19 cellular contexts compared by ENCODE assay signal in the genomic region with DNA sequence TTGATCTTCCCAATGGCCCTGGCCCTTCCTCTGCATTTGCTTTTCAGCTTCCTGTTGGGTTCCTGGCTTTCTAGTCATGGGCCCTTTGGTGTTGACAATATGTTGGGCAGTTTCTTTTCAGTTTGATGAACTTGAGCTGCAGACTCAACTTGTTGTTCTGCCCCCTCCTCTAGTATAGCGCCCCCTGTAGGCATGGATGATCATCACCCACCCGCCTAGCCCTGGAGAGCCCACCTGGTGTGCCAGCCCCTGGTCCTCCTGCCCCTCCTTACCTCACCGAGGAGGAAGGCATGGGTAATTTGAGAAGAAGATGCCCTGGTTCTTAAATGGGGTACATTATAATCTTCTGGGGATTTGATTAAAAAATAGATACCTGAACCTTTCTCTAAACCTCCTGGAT.
DNase-seq lines count a peak whose midpoint lies in the region; ATAC-seq and TF ChIP-seq lines count a peak whose summit lies in the region.
"Had no signal": no experiment of that assay in that cellular context is flagged by ENCODE, and none has a peak within 500 bp of the region (broad histone marks: within the 10 kb centered on the region; RNA-seq: fewer than 3 reads in every experiment).

No MANE protein-coding gene starts in this region.

- no peaks in the 10 kb centered on the region for H4K20me1 ChIP-seq in OCI-LY1 (ENCODE audit: insufficient read depth, low read length)

- H2AFZ ChIP-seq in OCI-LY1 (ENCODE audit: low read length) = no peak overlapping the region

- H3K27me3 Mint-ChIP-seq in endothelial cell (ENCODE audit: unreplicated experiment) = peaks cover 5% of the 10 kb centered on the region
- H3K27me3 Mint-ChIP-seq in stimulated activated naive B cell treated with anti-CD40 and anti-IgM and Interleukin-4, amounts not matched to agents 10 μg/mL and 1 μg/mL and 100 μg/mL, for 72 hours = peaks cover 29 to 32% of the 10 kb centered on the region in 2 donors
- peaks cover 15% of the 10 kb centered on the region for H3K27me3 Mint-ChIP-seq in stimulated activated naive CD8-positive, alpha-beta T cell treated with anti-CD3 and anti-CD28 coated beads, Interleukin-15, amount 100 ng/mL, for 72 hours

- H3K4me3 Mint-ChIP-seq in endothelial cell (ENCODE audit: unreplicated experiment) = no peak overlapping the region
- no peak overlapping the region for H3K4me3 Mint-ChIP-seq in stimulated activated naive B cell treated with anti-CD40 and anti-IgM and Interleukin-4, amounts not matched to agents 10 μg/mL and 1 μg/mL and 100 μg/mL, for 72 hours
- H3K4me3 Mint-ChIP-seq in stimulated activated naive CD8-positive, alpha-beta T cell treated with anti-CD3 and anti-CD28 coated beads, Interleukin-15, amount 100 ng/mL, for 72 hours = no peak overlapping the region
- H3K4me3 Mint-ChIP-seq: CD4-positive, CD25-positive, alpha-beta regulatory T cell had no signal

- H3K9me3 ChIP-seq in A673 (ENCODE audit: low read depth, low read length, poor library complexity, severe bottlenecking) (no peaks in the 10 kb centered on the region), OCI-LY1 (ENCODE audit: low read length) (no peaks in the 10 kb centered on the region)

- H3K9me3 Mint-ChIP-seq in endothelial cell (ENCODE audit: unreplicated experiment) = no peaks in the 10 kb centered on the region
- peaks cover 0 to 9% of the 10 kb centered on the region in 2 donors for H3K9me3 Mint-ChIP-seq in stimulated activated naive B cell treated with anti-CD40 and anti-IgM and Interleukin-4, amounts not matched to agents 10 μg/mL and 1 μg/mL and 100 μg/mL, for 72 hours
- no peaks in the 10 kb centered on the region for H3K9me3 Mint-ChIP-seq in stimulated activated naive CD8-positive, alpha-beta T cell treated with anti-CD3 and anti-CD28 coated beads, Interleukin-15, amount 100 ng/mL, for 72 hours

- H3K9me2 ChIP-seq in OCI-LY1 (ENCODE audit: low read depth, low read length) = no peaks in the 10 kb centered on the region

- no peak for ATAC-seq in stimulated activated naive B cell treated with anti-CD40 and anti-IgM and Interleukin-4, amounts not matched to agents 10 μg/mL and 1 μg/mL and 100 μg/mL, for 72 hours (replicated peaks)
- ATAC-seq in stimulated activated naive CD8-positive, alpha-beta T cell treated with anti-CD3 and anti-CD28 coated beads, Interleukin-15, amount 100 ng/mL, for 72 hours = no peak
- ATAC-seq: T-helper 17 cell had no signal

- H3K79me2 ChIP-seq in OCI-LY1 (ENCODE audit: insufficient read depth, low read length) = no peaks in the 10 kb centered on the region

- TF ChIP-seq CTCF in A673 (conservative IDR thresholded peaks at IDR 0.05; ENCODE audit: low read depth, low read length) = 0 out of 2 replicates have a peak, but pooled peaks have one; percentile 15
- peak; percentile 4; the same call in 1 of the 2 replicates for TF ChIP-seq CTCF in GM12874 (IDR thresholded peaks at IDR 0.05; ENCODE audit: insufficient read depth, low read depth, low read length)
- peak; percentile 16; the same call in 1 of the 2 replicates for TF ChIP-seq CTCF in OCI-LY1 (IDR thresholded peaks at IDR 0.05; ENCODE audit: low read length)
- peak; percentile 35 for TF ChIP-seq CTCF in endothelial cell (IDR thresholded peaks at IDR 0.05; ENCODE audit: unreplicated experiment)

- DNase-seq in A673 (ENCODE audit: low spot score) (no peak), endothelial cell (ENCODE audit: low spot score) (no peak), NCI-H526 (lab: John Stamatoyannopoulos, UW) (no peak), NCI-H446 (lab: John Stamatoyannopoulos, UW) (no peak)
- DNase-seq in stimulated activated naive B cell treated with anti-CD40 and anti-IgM and Interleukin-4, amounts not matched to agents 10 μg/mL and 1 μg/mL and 100 μg/mL, for 72 hours = no peak
- no peak for DNase-seq in stimulated activated naive CD8-positive, alpha-beta T cell treated with anti-CD3 and anti-CD28 coated beads, Interleukin-15, amount 100 ng/mL, for 72 hours
- DNase-seq: AML-193; CD4-positive, CD25-positive, alpha-beta regulatory T cell; DMS79 treated with DMSO at 0.1 percent for 48 hours; GDM1; NCI-H1105 treated with DMSO at 0.1 percent for 48 hours; NCI-H187 treated with DMSO at 0.1 percent for 48 hours; NCI-H446 treated with DMSO at 0.1 percent for 48 hours; NCI-H82; T-helper 17 cell had no signal

- POLR2A ChIA-PET in A673 (lab: Charles Lee; ENCODE audit: low non-redundant PET) = no interaction called here

- no peaks in the 10 kb centered on the region for H3K36me3 ChIP-seq in A673 (ENCODE audit: insufficient read depth, low read length, poor library complexity, severe bottlenecking)
- no peaks in the 10 kb centered on the region for H3K36me3 ChIP-seq in OCI-LY1 (ENCODE audit: insufficient read depth, low read length)

- no peak overlapping the region for H3K4me2 ChIP-seq in OCI-LY1 (ENCODE audit: low read length)

- no TSS peak for BruUV-seq in A673 (replicated peaks; lab: Mats Ljungman, UMichigan)

- H3K4me3 ChIP-seq in A673 (ENCODE audit: low read depth, low read length, poor library complexity, severe bottlenecking) = no peak overlapping the region
- no peak overlapping the region for H3K4me3 ChIP-seq in OCI-LY1 (ENCODE audit: low read depth, low read length, poor library complexity, severe bottlenecking)
- H3K4me3 ChIP-seq: SK-N-MC had no signal

- H3K27me3 ChIP-seq in A673 (replicated peaks; ENCODE audit: insufficient read depth, low read depth, low read length, poor library complexity) (peaks cover 11% of the 10 kb centered on the region), OCI-LY1 (ENCODE audit: insufficient read depth, low read length) (no peaks in the 10 kb centered on the region; the same call in 1 of the 2 replicates)

- H3K36me3 Mint-ChIP-seq in endothelial cell (ENCODE audit: low read depth, unreplicated experiment) = no peaks in the 10 kb centered on the region
- no peaks in the 10 kb centered on the region for H3K36me3 Mint-ChIP-seq in stimulated activated naive B cell treated with anti-CD40 and anti-IgM and Interleukin-4, amounts not matched to agents 10 μg/mL and 1 μg/mL and 100 μg/mL, for 72 hours
- H3K36me3 Mint-ChIP-seq: CD4-positive, CD25-positive, alpha-beta regulatory T cell had no signal

- H3K27ac Mint-ChIP-seq in endothelial cell (ENCODE audit: unreplicated experiment) = no peak overlapping the region
- H3K27ac Mint-ChIP-seq in stimulated activated naive B cell treated with anti-CD40 and anti-IgM and Interleukin-4, amounts not matched to agents 10 μg/mL and 1 μg/mL and 100 μg/mL, for 72 hours = no peak overlapping the region
- no peak overlapping the region for H3K27ac Mint-ChIP-seq in stimulated activated naive CD8-positive, alpha-beta T cell treated with anti-CD3 and anti-CD28 coated beads, Interleukin-15, amount 100 ng/mL, for 72 hours
- H3K27ac Mint-ChIP-seq: CD4-positive, CD25-positive, alpha-beta regulatory T cell; T-helper 17 cell had no signal

- CTCF ChIA-PET in A673 (lab: Charles Lee) = no interaction called here

- no peak overlapping the region for H3K27ac ChIP-seq in A673 (ENCODE audit: low read depth, low read length, poor library complexity, severe bottlenecking)
- H3K27ac ChIP-seq in OCI-LY1 (ENCODE audit: low read depth, low read length, poor library complexity, severe bottlenecking) = no peak overlapping the region
- H3K27ac ChIP-seq: HL-60, SK-N-MC had no signal

- intact Hi-C loops in A673 (cut with micrococcal nuclease; ENCODE audit: unreplicated experiment) = no loop called here

- H3K9ac ChIP-seq in OCI-LY1 (ENCODE audit: low read length) = no peak overlapping the region

- peaks cover 6% of the 10 kb centered on the region for H3K4me1 Mint-ChIP-seq in endothelial cell (ENCODE audit: unreplicated experiment)
- H3K4me1 Mint-ChIP-seq in stimulated activated naive B cell treated with anti-CD40 and anti-IgM and Interleukin-4, amounts not matched to agents 10 μg/mL and 1 μg/mL and 100 μg/mL, for 72 hours = no peaks in the 10 kb centered on the region
- no peaks in the 10 kb centered on the region for H3K4me1 Mint-ChIP-seq in stimulated activated naive CD8-positive, alpha-beta T cell treated with anti-CD3 and anti-CD28 coated beads, Interleukin-15, amount 100 ng/mL, for 72 hours
- H3K4me1 Mint-ChIP-seq: CD4-positive, CD25-positive, alpha-beta regulatory T cell; T-helper 17 cell had no signal

- H3K4me1 ChIP-seq in A673 (ENCODE audit: insufficient read depth, low read length, poor library complexity, severe bottlenecking) (no peaks in the 10 kb centered on the region), OCI-LY1 (ENCODE audit: insufficient read depth, low read length, severe bottlenecking) (no peaks in the 10 kb centered on the region)

- no peaks in the 10 kb centered on the region for H3F3A ChIP-seq in OCI-LY1 (ENCODE audit: insufficient read depth, low read length)
